Comparison of ENCODE assay signal across 8 cellular contexts in genomic region chr1:36635284-36635683, GRCh38.
"Had no signal": no experiment of that assay in that cellular context is flagged by ENCODE, and none has a peak within 500 bp of the region (broad histone marks: within the 10 kb centered on the region; RNA-seq: fewer than 3 reads in every experiment).

No MANE protein-coding gene starts in this region.

- FAIRE-seq: G401.6, GM12878, GM12891, GM12892, GM18507, GM19239 had no signal

- H3K4me3 ChIP-seq: GM12878 had no signal

- DNase-seq: GDM1, GF-D8 had no signal

- ATAC-seq: GM12878 had no signal
